23 cellular contexts compared by ENCODE assay signal in genomic region chr10:112161757-112162518, GRCh38.
"Had no signal": no experiment of that assay in that cellular context is flagged by ENCODE, and none has a peak within 500 bp of the region (broad histone marks: within the 10 kb centered on the region; RNA-seq: fewer than 3 reads in every experiment).

No MANE protein-coding gene starts in this region.

- H3K27ac Mint-ChIP-seq: naive thymus-derived CD4-positive, alpha-beta T cell; natural killer cell treated with Interleukin-12 subunit alpha and Interleukin-12 subunit beta and Interleukin-15 and Interleukin-18, amount 100 ng/mL, for 72 hours; progenitor cell of endocrine pancreas; stimulated activated effector memory CD8-positive, alpha-beta T cell treated with anti-CD3 and anti-CD28 coated beads, Interleukin-12 subunit alpha, Interleukin-12 subunit beta, amount 100 ng/mL, for 72 hours; stimulated activated naive CD8-positive, alpha-beta T cell treated with anti-CD3 and anti-CD28 coated beads, Interleukin-15, Interleukin-2, amounts not matched to agents 100 ng/mL and 50 ng/mL, for 24 hours had no signal

- H3K4me3 ChIP-seq: hepatocyte, left ventricle myocardium inferior, lung, mucosa of descending colon, ovary, sigmoid colon, spleen, tibial nerve, upper lobe of left lung, vagina had no signal

- H3K36me3 ChIP-seq: ovary had no signal

- H3K4me2 ChIP-seq: hepatocyte had no signal

- ATAC-seq: mucosa of descending colon; naive thymus-derived CD4-positive, alpha-beta T cell; natural killer cell treated with Interleukin-12 subunit alpha and Interleukin-12 subunit beta and Interleukin-15 and Interleukin-18, amount 100 ng/mL, for 72 hours; right cardiac atrium; stimulated activated effector memory CD8-positive, alpha-beta T cell treated with anti-CD3 and anti-CD28 coated beads, Interleukin-12 subunit alpha, Interleukin-12 subunit beta, amount 100 ng/mL, for 72 hours had no signal

- H3K9me3 ChIP-seq: left ventricle myocardium inferior, mucosa of descending colon, ovary, sigmoid colon, spleen, tibial nerve, upper lobe of left lung, vagina had no signal

- H3K79me2 ChIP-seq: hepatocyte had no signal

- DNase-seq: islet precursor cell; left ventricle myocardium inferior; midbrain; mucosa of descending colon; naive thymus-derived CD4-positive, alpha-beta T cell; ovary; retina; right cardiac atrium; sigmoid colon; small intestine; spleen; stimulated activated CD4-positive, alpha-beta T cell treated with anti-CD3 and anti-CD28 coated beads, Interleukin-4, amount 100 ng/mL, for 24 hours; stimulated activated naive CD4-positive, alpha-beta T cell; substantia nigra; upper lobe of left lung had no signal

- H3K4me1 Mint-ChIP-seq: naive thymus-derived CD4-positive, alpha-beta T cell; stimulated activated effector memory CD8-positive, alpha-beta T cell treated with anti-CD3 and anti-CD28 coated beads, Interleukin-12 subunit alpha, Interleukin-12 subunit beta, amount 100 ng/mL, for 72 hours had no signal

- H3K4me1 ChIP-seq: left ventricle myocardium inferior, sigmoid colon, spleen, tibial nerve, upper lobe of left lung, vagina had no signal

- H3K4me3 Mint-ChIP-seq: naive thymus-derived CD4-positive, alpha-beta T cell; natural killer cell treated with Interleukin-12 subunit alpha and Interleukin-12 subunit beta and Interleukin-15 and Interleukin-18, amount 100 ng/mL, for 72 hours; stimulated activated effector memory CD8-positive, alpha-beta T cell treated with anti-CD3 and anti-CD28 coated beads, Interleukin-12 subunit alpha, Interleukin-12 subunit beta, amount 100 ng/mL, for 72 hours; stimulated activated naive CD8-positive, alpha-beta T cell treated with anti-CD3 and anti-CD28 coated beads, Interleukin-15, Interleukin-2, amounts not matched to agents 100 ng/mL and 50 ng/mL, for 24 hours had no signal

- H2AFZ ChIP-seq: hepatocyte had no signal

- H3K27me3 ChIP-seq: hepatocyte, ovary, sigmoid colon, spleen, tibial nerve, upper lobe of left lung, vagina had no signal

- H3K9me3 Mint-ChIP-seq: naive thymus-derived CD4-positive, alpha-beta T cell; natural killer cell treated with Interleukin-12 subunit alpha and Interleukin-12 subunit beta and Interleukin-15 and Interleukin-18, amount 100 ng/mL, for 72 hours; stimulated activated effector memory CD8-positive, alpha-beta T cell treated with anti-CD3 and anti-CD28 coated beads, Interleukin-12 subunit alpha, Interleukin-12 subunit beta, amount 100 ng/mL, for 72 hours; stimulated activated naive CD8-positive, alpha-beta T cell treated with anti-CD3 and anti-CD28 coated beads, Interleukin-15, Interleukin-2, amounts not matched to agents 100 ng/mL and 50 ng/mL, for 24 hours had no signal

- H3K27ac ChIP-seq: hepatocyte, left ventricle myocardium inferior, ovary, sigmoid colon, spleen, tibial nerve, upper lobe of left lung, vagina had no signal

- H3K27me3 Mint-ChIP-seq: naive thymus-derived CD4-positive, alpha-beta T cell; natural killer cell treated with Interleukin-12 subunit alpha and Interleukin-12 subunit beta and Interleukin-15 and Interleukin-18, amount 100 ng/mL, for 72 hours; progenitor cell of endocrine pancreas; stimulated activated naive CD8-positive, alpha-beta T cell treated with anti-CD3 and anti-CD28 coated beads, Interleukin-15, Interleukin-2, amounts not matched to agents 100 ng/mL and 50 ng/mL, for 24 hours had no signal
